In genomic region chr4:90184560-90184959, GRCh38 we compare ENCODE assay signal across 20 cellular contexts. TPM values are rescaled to one million over a fixed set of nuclear protein-coding genes. Genes with fewer than 3 reads are reported as not detected.
DNase-seq lines count a peak whose midpoint lies in the region; ATAC-seq and TF ChIP-seq lines count a peak whose summit lies in the region.
"Had no signal": no experiment of that assay in that cellular context is flagged by ENCODE, and none has a peak within 500 bp of the region (broad histone marks: within the 10 kb centered on the region; RNA-seq: fewer than 3 reads in every experiment).

No MANE protein-coding gene starts in this region.

- in situ Hi-C loops in G401 (cut with HindIII; ENCODE audit: low sequenced_read_pairs): no loop called here

- intact Hi-C loops in left ventricle myocardium superior (cut with micrococcal nuclease): no loop called here

- H3K4me3 ChIP-seq in foreskin fibroblast (ENCODE audit: low read depth in 1 of 2, low read length in 2 of 2): no peak overlapping the region
- H3K4me3 ChIP-seq: BLaER1 treated with 17β-estradiol and CSF1 and Interleukin-3, amounts not matched to agents 10 nM and 100 nM had no signal

- DNase-seq in NCI-H510A treated with DMSO at 0.1 percent for 48 hours (lab: John Stamatoyannopoulos, UW) (peak; percentile 33), NCI-H510A (lab: John Stamatoyannopoulos, UW) (no peak), NCI-H69 (lab: John Stamatoyannopoulos, UW) (peak; percentile 71), islet precursor cell (peak; percentile 54), left ventricle myocardium superior (no peak), G401 (ENCODE audit: low spot score) (no peak), SHP77 (lab: John Stamatoyannopoulos, UW) (no peak), foreskin fibroblast (no peak)
- DNase-seq: DMS79, GDM1, IMR-90, MV-4-11, NCI-H1417 treated with DMSO at 0.1 percent for 48 hours, NCI-H2029 treated with DMSO at 0.1 percent for 48 hours, NCI-H748 treated with DMSO at 0.1 percent for 48 hours had no signal

- no peak for TF ChIP-seq CTCF in foreskin fibroblast (IDR thresholded peaks at IDR 0.05; ENCODE audit: low read depth, low read length)

- no peak for ATAC-seq in left ventricle myocardium superior
- ATAC-seq: HCT116, Panc1, Right ventricle myocardium inferior had no signal

RNA-seq across cellular contexts. Expression of gene CCSER1, which starts 57.4 kb away (rescaled TPM):
- 13.3 TPM for total RNA-seq in left ventricle myocardium superior
- 14.7 and 16.9 TPM in 2 replicates for total RNA-seq in G401 (2014; rRNA removed; shearing (Covaris generic))
- total RNA-seq: A172, IMR-90 had no signal

Comparison
In these comparisons a context has a peak if more than half of its experiments do, and no peak if none do; other contexts are left out.
1. DNase-seq: peak in NCI-H510A treated with DMSO at 0.1 percent for 48 hours (single experiment), NCI-H69 (single experiment) and islet precursor cell (single experiment); none in NCI-H510A (single experiment), left ventricle myocardium superior (single experiment), G401 (single experiment), SHP77 (0 of 2) and foreskin fibroblast (0 of 2).